In the genomic region with DNA sequence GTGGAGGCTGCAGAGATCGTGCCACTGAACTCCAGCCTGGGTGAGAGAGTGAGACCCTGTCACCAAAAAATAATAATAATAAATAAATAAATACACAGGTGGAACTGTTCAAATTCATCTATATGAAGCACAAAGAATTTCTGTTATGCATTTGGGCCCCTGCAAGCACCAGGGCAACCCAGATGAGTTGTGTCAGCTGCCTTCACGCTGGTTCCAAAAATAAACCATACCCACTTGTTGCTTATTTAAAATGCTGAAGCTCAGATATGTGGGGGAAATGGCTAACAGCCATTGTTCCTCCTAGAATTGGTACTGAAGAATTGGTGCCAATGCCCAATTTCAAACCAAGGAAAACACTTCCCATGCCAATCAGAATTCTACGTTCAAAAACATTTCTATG, we compare ENCODE assay signal across 26 cellular contexts.
"Had no signal": no experiment of that assay in that cellular context is flagged by ENCODE, and none has a peak within 500 bp of the region (broad histone marks: within the 10 kb centered on the region; RNA-seq: fewer than 3 reads in every experiment).

No MANE protein-coding gene starts in this region.

- H3K27me3 ChIP-seq: ascending aorta, stomach, thyroid gland, upper lobe of left lung had no signal

- H3K9me3 ChIP-seq: ascending aorta, mucosa of descending colon, stomach, thyroid gland, upper lobe of left lung had no signal

- H3K27ac Mint-ChIP-seq: activated naive CD8-positive, alpha-beta T cell treated with anti-CD3 and anti-CD28 coated beads, Interleukin-2, amount 10 ng/mL, durations not matched to agents 7 days and 5 days had no signal

- DNase-seq: activated CD4-positive, alpha-beta memory T cell treated with anti-CD3 and anti-CD28 coated beads for 36 hours; activated CD4-positive, alpha-beta T cell treated with anti-CD3 and anti-CD28 coated beads for 48 hours; activated CD8-positive, alpha-beta memory T cell treated with anti-CD3 and anti-CD28 coated beads, Interleukin-2, amount 50 U/mL, for 4 hours; activated effector memory CD4-positive, alpha-beta T cell treated with anti-CD3 and anti-CD28 coated beads, Interleukin-2, amount 50 U/mL, for 16 hours; activated naive CD4-positive, alpha-beta T cell treated with anti-CD3 and anti-CD28 coated beads, Interleukin-2, amount 10 ng/mL, durations not matched to agents 7 days and 5 days; activated naive CD8-positive, alpha-beta T cell treated with anti-CD3 and anti-CD28 coated beads, Interleukin-2, amount 10 ng/mL, durations not matched to agents 7 days and 5 days; activated T-cell treated with anti-CD3 and anti-CD28 coated beads, Interleukin-2, amount 50 U/mL, for 1 hour; mucosa of descending colon; small intestine; stimulated activated CD4-positive, alpha-beta T cell treated with anti-CD3 and anti-CD28 coated beads, Interleukin-1b, Interleukin-23, amount 100 ng/mL, for 48 hours; stimulated activated CD4-positive, alpha-beta T cell treated with anti-CD3 and anti-CD28 coated beads, Interleukin-4, amount 100 ng/mL, for 4 hours; stimulated activated CD8-positive, alpha-beta memory T cell treated with anti-CD3 and anti-CD28 coated beads, Interleukin-4, amount 100 ng/mL, for 48 hours; stomach; T-helper 9 cell; thyroid gland; upper lobe of left lung; WERI-Rb-1 had no signal

- H3K4me3 Mint-ChIP-seq: activated CD4-positive, alpha-beta memory T cell treated with anti-CD3 and anti-CD28 coated beads for 36 hours; activated naive CD4-positive, alpha-beta T cell treated with anti-CD3 and anti-CD28 coated beads, Interleukin-2, amount 10 ng/mL, durations not matched to agents 7 days and 5 days; activated naive CD8-positive, alpha-beta T cell treated with anti-CD3 and anti-CD28 coated beads, Interleukin-2, amount 10 ng/mL, durations not matched to agents 7 days and 5 days; activated T-helper 1 cell treated with anti-CD3 and anti-CD28 coated beads, Interleukin-12 subunit alpha, Interleukin-12 subunit beta, Interleukin-2, Interleukin-4 antibody, amounts not matched to agents 30 ng/mL and 10 ng/mL and 1 ng/mL, durations not matched to agents 14 hours and 24 hours and 36 hours; brain; nephron; stimulated activated memory B cell treated with anti-CD40 and anti-IgM and Interleukin-4, amounts not matched to agents 10 μg/mL and 1 μg/mL and 100 μg/mL, for 72 hours; T-helper 1 cell treated with Interleukin-12 subunit alpha and Interleukin-12 subunit beta and Interleukin-4 antibody, amounts not matched to agents 30 μg/mL and 1 μg/mL, for 36 hours had no signal

- H3K27ac ChIP-seq: ascending aorta, stomach, thyroid gland, upper lobe of left lung, WERI-Rb-1 had no signal

- H3K4me3 ChIP-seq: ascending aorta, lung, mucosa of descending colon, stomach, thyroid gland, upper lobe of left lung had no signal

- H3K9me3 Mint-ChIP-seq: activated CD4-positive, alpha-beta memory T cell treated with anti-CD3 and anti-CD28 coated beads for 36 hours; activated naive CD4-positive, alpha-beta T cell treated with anti-CD3 and anti-CD28 coated beads, Interleukin-2, amount 10 ng/mL, durations not matched to agents 7 days and 5 days; activated naive CD8-positive, alpha-beta T cell treated with anti-CD3 and anti-CD28 coated beads, Interleukin-2, amount 10 ng/mL, durations not matched to agents 7 days and 5 days; activated T-helper 1 cell treated with anti-CD3 and anti-CD28 coated beads, Interleukin-12 subunit alpha, Interleukin-12 subunit beta, Interleukin-2, Interleukin-4 antibody, amounts not matched to agents 30 ng/mL and 10 ng/mL and 1 ng/mL, durations not matched to agents 14 hours and 24 hours and 36 hours; nephron; stimulated activated memory B cell treated with anti-CD40 and anti-IgM and Interleukin-4, amounts not matched to agents 10 μg/mL and 1 μg/mL and 100 μg/mL, for 72 hours; T-helper 1 cell treated with Interleukin-12 subunit alpha and Interleukin-12 subunit beta and Interleukin-4 antibody, amounts not matched to agents 30 μg/mL and 1 μg/mL, for 36 hours had no signal

- H3K4me1 ChIP-seq: ascending aorta, upper lobe of left lung had no signal

- ATAC-seq: activated CD4-positive, CD25-positive, alpha-beta regulatory T cell treated with anti-CD3 and anti-CD28 coated beads, Interleukin-2, amount 50 U/mL, for 24 hours; mucosa of descending colon; sciatic nerve; stimulated activated memory B cell treated with anti-CD40 and anti-IgM and Interleukin-4, amounts not matched to agents 10 μg/mL and 1 μg/mL and 100 μg/mL, for 72 hours had no signal

- H3K27me3 Mint-ChIP-seq: activated CD4-positive, alpha-beta memory T cell treated with anti-CD3 and anti-CD28 coated beads for 36 hours; activated naive CD4-positive, alpha-beta T cell treated with anti-CD3 and anti-CD28 coated beads, Interleukin-2, amount 10 ng/mL, durations not matched to agents 7 days and 5 days; activated naive CD8-positive, alpha-beta T cell treated with anti-CD3 and anti-CD28 coated beads, Interleukin-2, amount 10 ng/mL, durations not matched to agents 7 days and 5 days; brain; stimulated activated memory B cell treated with anti-CD40 and anti-IgM and Interleukin-4, amounts not matched to agents 10 μg/mL and 1 μg/mL and 100 μg/mL, for 72 hours had no signal
